In genomic region chr6:165506657-165507056, GRCh38 we compare ENCODE assay signal across 21 cellular contexts.
"Had no signal": no experiment of that assay in that cellular context is flagged by ENCODE, and none has a peak within 500 bp of the region (broad histone marks: within the 10 kb centered on the region; RNA-seq: fewer than 3 reads in every experiment).

No MANE protein-coding gene starts in this region.

- DNase-seq: colonic mucosa; cortex of kidney; dermis blood vessel endothelial cell; dorsolateral prefrontal cortex; effector CD4-positive, alpha-beta T cell; effector CD8-positive, alpha-beta T cell; effector memory CD4-positive, alpha-beta T cell; effector memory CD8-positive, alpha-beta T cell; endodermal cell; erythroblast; esophagus squamous epithelium; foreskin fibroblast; foreskin keratinocyte; foreskin melanocyte; gastrocnemius medialis; glutamatergic neuron; head of caudate nucleus; heart left ventricle; heart right ventricle had no signal

- ATAC-seq: effector memory CD8-positive, alpha-beta T cell; esophagus mucosa; foreskin keratinocyte; gastrocnemius medialis; gastroesophageal sphincter had no signal
